8 cellular contexts compared by ENCODE assay signal in genomic region chr16:13453938-13454553, GRCh38.
A peak's percentile ranks its signal among the peaks of the same experiment; 100 is the strongest.
DNase-seq lines count a peak whose midpoint lies in the region; ATAC-seq and TF ChIP-seq lines count a peak whose summit lies in the region.

No MANE protein-coding gene starts in this region.

- no peak for DNase-seq in AG04449 (ENCODE audit: low read depth, low spot score)
- DNase-seq in GM12865 (ENCODE audit: low read depth), result peak; percentile 63
- DNase-seq in NCI-H69 (lab: John Stamatoyannopoulos, UW), result peak; percentile 59
- DNase-seq in cerebellar cortex (ENCODE audit: low spot score), result peak; percentile 11
- no peak for DNase-seq in osteocyte (ENCODE audit: extremely low spot score, unreplicated experiment)
- no peak for DNase-seq in stimulated activated naive B cell treated with anti-CD40 and anti-IgM and Interleukin-4, amounts not matched to agents 10 μg/mL and 1 μg/mL and 100 μg/mL, for 72 hours
- no peak for DNase-seq in EL

- H3K36me3 ChIP-seq in gastroesophageal sphincter, result no peaks in the 10 kb centered on the region

- no peaks in the 10 kb centered on the region for H3K36me3 Mint-ChIP-seq in osteocyte (ENCODE audit: unreplicated experiment)
- H3K36me3 Mint-ChIP-seq in stimulated activated naive B cell treated with anti-CD40 and anti-IgM and Interleukin-4, amounts not matched to agents 10 μg/mL and 1 μg/mL and 100 μg/mL, for 72 hours, result no peaks in the 10 kb centered on the region

- no peak for TF ChIP-seq EP300 in gastroesophageal sphincter (IDR thresholded peaks at IDR 0.05)

- no peak overlapping the region for H3K27ac Mint-ChIP-seq in osteocyte (ENCODE audit: unreplicated experiment)
- no peak overlapping the region for H3K27ac Mint-ChIP-seq in stimulated activated naive B cell treated with anti-CD40 and anti-IgM and Interleukin-4, amounts not matched to agents 10 μg/mL and 1 μg/mL and 100 μg/mL, for 72 hours

- no peak overlapping the region for H3K4me3 Mint-ChIP-seq in osteocyte (ENCODE audit: unreplicated experiment)
- no peak overlapping the region for H3K4me3 Mint-ChIP-seq in stimulated activated naive B cell treated with anti-CD40 and anti-IgM and Interleukin-4, amounts not matched to agents 10 μg/mL and 1 μg/mL and 100 μg/mL, for 72 hours

- no peak for ATAC-seq in gastroesophageal sphincter
- ATAC-seq in stimulated activated naive B cell treated with anti-CD40 and anti-IgM and Interleukin-4, amounts not matched to agents 10 μg/mL and 1 μg/mL and 100 μg/mL, for 72 hours (replicated peaks), result no peak

- no peaks in the 10 kb centered on the region for H3K4me1 Mint-ChIP-seq in osteocyte (ENCODE audit: unreplicated experiment)
- no peaks in the 10 kb centered on the region for H3K4me1 Mint-ChIP-seq in stimulated activated naive B cell treated with anti-CD40 and anti-IgM and Interleukin-4, amounts not matched to agents 10 μg/mL and 1 μg/mL and 100 μg/mL, for 72 hours

- no peaks in the 10 kb centered on the region for H3K27me3 ChIP-seq in gastroesophageal sphincter

- H3K9me3 ChIP-seq in gastroesophageal sphincter, result no peaks in the 10 kb centered on the region

- no peak for TF ChIP-seq POLR2A in gastroesophageal sphincter (IDR thresholded peaks at IDR 0.05)

- no peaks in the 10 kb centered on the region for H3K4me1 ChIP-seq in gastroesophageal sphincter

- H3K4me3 ChIP-seq in AG04449 (ENCODE audit: low read depth, low read length), result no peak overlapping the region
- H3K4me3 ChIP-seq in GM12865 (ENCODE audit: low read depth, low read length), result no peak overlapping the region
- no peak overlapping the region for H3K4me3 ChIP-seq in gastroesophageal sphincter

- H3K27me3 Mint-ChIP-seq in osteocyte (ENCODE audit: unreplicated experiment), result no peaks in the 10 kb centered on the region
- H3K27me3 Mint-ChIP-seq in stimulated activated naive B cell treated with anti-CD40 and anti-IgM and Interleukin-4, amounts not matched to agents 10 μg/mL and 1 μg/mL and 100 μg/mL, for 72 hours, result peaks cover 0 to 10% of the 10 kb centered on the region in 2 donors

- POLR2A ChIA-PET in AG04449 (lab: Yijun Ruan, JAX), result no interaction called here

- H3K27ac ChIP-seq in gastroesophageal sphincter, result no peak overlapping the region

- TF ChIP-seq CTCF in AG04449 (IDR thresholded peaks at IDR 0.05; ENCODE audit: insufficient read depth, low read length, missing control alignments) (peak; percentile 21), GM12865 (IDR thresholded peaks at IDR 0.05; ENCODE audit: insufficient read depth, low read depth, low read length, missing control alignments) (peak; percentile 49), osteocyte (IDR thresholded peaks at IDR 0.05) (peak; percentile 44), gastroesophageal sphincter (IDR thresholded peaks at IDR 0.05) (peak in 1 of 4 experiments; percentile 40)

- CTCF ChIA-PET in AG04449 (lab: Yijun Ruan, JAX), result interaction anchor here (0.9 to 2.7 kb wide), 11 partner anchors 9 to 1358 kb away, joined by 3 to 10 read pairs (median 6); no protein-coding TSS in a partner anchor

- peaks cover 4% of the 10 kb centered on the region for H3K9me3 Mint-ChIP-seq in osteocyte (ENCODE audit: unreplicated experiment)
- H3K9me3 Mint-ChIP-seq in stimulated activated naive B cell treated with anti-CD40 and anti-IgM and Interleukin-4, amounts not matched to agents 10 μg/mL and 1 μg/mL and 100 μg/mL, for 72 hours, result no peaks in the 10 kb centered on the region

- 71 to 73% methylated on average over 9 to 10 of the region's 10 CpGs for WGBS in gastroesophageal sphincter (ENCODE audit: low coverage in 1 of 2), 2 donors

Comparison
In these comparisons a context has a peak if more than half of its experiments do, and no peak if none do; other contexts are left out.
1. DNase-seq: peak in GM12865 (single experiment), NCI-H69 (single experiment) and cerebellar cortex (single experiment); none in AG04449 (single experiment), osteocyte (single experiment), stimulated activated naive B cell treated with anti-CD40 and anti-IgM and Interleukin-4, amounts not matched to agents 10 μg/mL and 1 μg/mL and 100 μg/mL, for 72 hours (single experiment) and EL (single experiment).